In genomic region chr5:55851675-55851979, GRCh38 we compare ENCODE assay signal across 1 cellular context.
TF ChIP-seq lines count a peak whose summit lies in the region.

No MANE protein-coding gene starts in this region.

TF ChIP-seq in endothelial cell of umbilical vein, 7 proteins besides CTCF, POLR2A, EP300 and RAD21:
- TF ChIP-seq MAX (IDR thresholded peaks at IDR 0.05; ENCODE audit: insufficient read depth, insufficient read length): no peak
- TF ChIP-seq POLR2AphosphoS5 (IDR thresholded peaks at IDR 0.05; ENCODE audit: insufficient read depth, low read depth, low read length): no peak
- TF ChIP-seq JUN (IDR thresholded peaks at IDR 0.05; ENCODE audit: borderline replicate concordance, insufficient read depth, insufficient read length, low read depth): no peak
- TF ChIP-seq MYC (IDR thresholded peaks at IDR 0.05; ENCODE audit: low read depth, low read length): no peak
